In genomic region chr2:166304656-166305055, GRCh38 we compare ENCODE assay signal across 32 cellular contexts.
"Had no signal": no experiment of that assay in that cellular context is flagged by ENCODE, and none has a peak within 500 bp of the region (broad histone marks: within the 10 kb centered on the region; RNA-seq: fewer than 3 reads in every experiment).

No MANE protein-coding gene starts in this region.

- H3K4me3 ChIP-seq: adrenal gland, body of pancreas, breast epithelium had no signal

- H3K27me3 ChIP-seq: adrenal gland, body of pancreas, brain microvascular endothelial cell, breast epithelium had no signal

- H3K27ac ChIP-seq: adrenal gland, body of pancreas, brain microvascular endothelial cell, breast epithelium, VCaP had no signal

- ATAC-seq: activated CD8-positive, alpha-beta T cell treated with anti-CD3 and anti-CD28 coated beads for 36 hours; activated naive CD4-positive, alpha-beta T cell treated with anti-CD3 and anti-CD28 coated beads, Interleukin-2, amount 50 U/mL, for 72 hours; activated T-cell treated with anti-CD3 and anti-CD28 coated beads, Interleukin-2, amount 50 U/mL, for 4 hours; activated T-cell treated with anti-CD3 and anti-CD28 coated beads, Interleukin-2, amount 50 U/mL, for 72 hours; activated T-helper 17 cell treated with anti-CD3 and anti-CD28 coated beads, Interleukin-2, amount 50 U/mL, for 72 hours; body of pancreas had no signal

- H3K9me3 ChIP-seq: adrenal gland, body of pancreas, breast epithelium had no signal

- DNase-seq: activated B cell treated with CpG ODN at 0.5 μM for 24 hours; activated CD4-positive, alpha-beta memory T cell treated with anti-CD3 and anti-CD28 coated beads for 36 hours; activated CD4-positive, alpha-beta T cell treated with anti-CD3 and anti-CD28 coated beads for 4 hours; activated CD4-positive, alpha-beta T cell treated with anti-CD3 and anti-CD28 coated beads, Interleukin-2, amount 10 ng/mL, durations not matched to agents 24 days and 14 days; activated CD4-positive, alpha-beta T cell treated with anti-CD3 and anti-CD28 coated beads, Interleukin-2, amount 50 U/mL, for 1 hour; activated CD4-positive, alpha-beta T cell treated with anti-CD3 and anti-CD28 coated beads, Interleukin-2, amount 50 U/mL, for 4 hours; activated CD4-positive, CD25-positive, alpha-beta regulatory T cell treated with anti-CD3 and anti-CD28 coated beads, Interleukin-2, amount 50 U/mL, for 72 hours; activated CD8-positive, alpha-beta memory T cell treated with anti-CD3 and anti-CD28 coated beads, Interleukin-2, amount 50 U/mL, for 4 hours; activated CD8-positive, alpha-beta T cell treated with anti-CD3 and anti-CD28 coated beads for 36 hours; activated effector memory CD4-positive, alpha-beta T cell treated with anti-CD3 and anti-CD28 coated beads, Interleukin-2, amount 50 U/mL, for 16 hours; activated gamma-delta T cell treated with Interleukin-2 at 50 U/mL for 16 hours; activated naive CD4-positive, alpha-beta T cell; activated naive CD4-positive, alpha-beta T cell treated with anti-CD3 and anti-CD28 coated beads, Interleukin-2, amount 10 ng/mL, durations not matched to agents 7 days and 5 days; activated naive CD8-positive, alpha-beta T cell treated with anti-CD3 and anti-CD28 coated beads for 36 hours; activated T-cell treated with anti-CD3 and anti-CD28 coated beads for 4 hours; activated T-cell treated with anti-CD3 and anti-CD28 coated beads, Interleukin-2, amount 50 U/mL, for 1 hour; activated T-cell treated with anti-CD3 and anti-CD28 coated beads, Interleukin-2, amount 50 U/mL, for 4 hours; activated T-cell treated with anti-CD3 and anti-CD28 coated beads, Interleukin-2, amount 50 U/mL, for 72 hours; adrenal gland; amniotic stem cell; aorta; body of pancreas; brain microvascular endothelial cell; central memory CD4-positive, alpha-beta T cell; T-helper 2 cell; T-helper 9 cell had no signal

- H3K36me3 ChIP-seq: adrenal gland, brain microvascular endothelial cell, breast epithelium had no signal

- FAIRE-seq: astrocyte, TTC549 had no signal

- H3K4me1 ChIP-seq: adrenal gland, body of pancreas, breast epithelium had no signal
